9 cellular contexts compared by ENCODE assay signal in the genomic region with DNA sequence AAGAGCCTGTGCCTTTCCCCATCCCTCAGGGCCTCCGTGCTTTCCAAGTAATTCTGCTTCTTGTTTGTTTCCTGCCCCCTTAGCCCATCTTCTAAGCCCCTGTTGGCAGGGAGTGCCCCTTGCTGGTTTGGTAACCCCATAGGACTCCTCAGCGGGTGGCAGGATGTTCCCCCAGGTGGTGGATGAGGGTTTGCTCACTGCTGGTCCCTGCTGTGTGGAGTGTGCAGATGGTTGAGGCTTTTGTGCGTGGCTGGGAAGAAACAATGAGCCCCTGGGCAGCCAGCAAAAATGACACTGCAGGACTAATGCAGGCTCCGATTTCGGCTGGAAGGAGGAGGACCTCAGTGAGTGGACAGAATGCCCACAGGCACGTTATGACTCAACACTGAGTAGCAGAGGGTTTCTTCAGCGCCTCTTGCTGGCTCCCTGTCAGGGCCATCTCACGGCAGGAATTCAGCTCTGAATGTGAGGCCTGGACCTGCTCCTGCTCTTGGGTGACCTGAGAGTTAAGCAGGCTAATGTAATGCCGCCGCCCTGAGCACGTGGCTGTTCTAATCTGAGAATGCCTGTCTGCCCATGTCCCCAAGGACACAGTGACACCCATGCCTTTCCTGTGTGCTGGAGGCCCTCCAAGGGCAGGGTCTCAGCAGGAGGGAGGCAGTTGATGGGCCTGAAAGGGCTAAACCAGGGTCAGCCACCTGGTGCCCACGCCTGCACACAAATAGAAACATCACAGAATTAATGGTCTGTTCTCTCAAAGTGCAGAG. TPM values are rescaled to one million over a fixed set of nuclear protein-coding genes. Genes with fewer than 3 reads are reported as not detected.
DNase-seq lines count a peak whose midpoint lies in the region; ATAC-seq, FAIRE-seq and TF ChIP-seq lines count a peak whose summit lies in the region.
"Had no signal": no experiment of that assay in that cellular context is flagged by ENCODE, and none has a peak within 500 bp of the region (broad histone marks: within the 10 kb centered on the region; RNA-seq: fewer than 3 reads in every experiment).

No MANE protein-coding gene starts in this region.

- no peak for FAIRE-seq in kidney (lab: Jason Lieb, UNC)
- FAIRE-seq: endometrium had no signal

- CTCF ChIA-PET in AG04450 (lab: Charles Lee), result interaction anchor here (1.1 kb wide), 1 partner anchor 60 kb away, joined by 3 read pairs; no protein-coding TSS in a partner anchor

- DNase-seq in AG04450 (ENCODE audit: low read depth, low spot score), result peak; percentile 87
- DNase-seq in astrocyte of the spinal cord (ENCODE audit: low read depth, low spot score), result peak; percentile 96
- DNase-seq in kidney, result peak; percentile 89
- no peak for DNase-seq in upper lobe of right lung
- no peak for DNase-seq in mesenteric fat pad (ENCODE audit: low spot score)
- DNase-seq in NCI-H2029 treated with DMSO at 0.1 percent for 48 hours (lab: John Stamatoyannopoulos, UW), result no peak

- peak; percentile 78 for ATAC-seq in upper lobe of right lung
- ATAC-seq in GM18498 (IDR thresholded peaks at IDR 0.05; ENCODE audit: unreplicated experiment), result no peak

- POLR2A ChIA-PET in AG04450 (lab: Yijun Ruan, JAX), result interaction anchor here (1.2 to 1.9 kb wide), 2 partner anchors 10 to 17 kb away, joined by 9 to 11 read pairs; partner anchors contain the start of gene BAG3

- H3K9ac ChIP-seq in HUES48 (ENCODE audit: low read depth, low read length) (no peak overlapping the region), kidney (ENCODE audit: low read length in 2 of 2) (peak overlapping the region in 1 of 2 donors; percentile 23)

- peak overlapping the region; percentile 97 for H3K27ac ChIP-seq in AG04450 (ENCODE audit: low read depth, low read length)
- H3K27ac ChIP-seq in HUES48 (ENCODE audit: low read depth, low read length), result peak overlapping the region; percentile 69
- H3K27ac ChIP-seq in kidney (ENCODE audit: low read depth in 2 of 2, low read length in 2 of 2), result peak overlapping the region; percentile 82 to 88
- H3K27ac ChIP-seq in upper lobe of right lung, result peak overlapping the region; percentile 48

- H3K4me3 ChIP-seq in AG04450 (ENCODE audit: low read depth, low read length) (peak overlapping the region; percentile 22; the same call in 1 of the 2 replicates), HUES48 (ENCODE audit: low read depth, low read length) (no peak overlapping the region), astrocyte of the spinal cord (ENCODE audit: low read depth, low read length) (no peak overlapping the region), kidney (ENCODE audit: low read length in 2 of 2) (no peak overlapping the region), upper lobe of right lung (no peak overlapping the region)

- intact Hi-C loops in kidney (cut with DNase I) (no loop called here), upper lobe of right lung (cut with DNase I) (no loop called here)

- peaks cover 19% of the 10 kb centered on the region for H3K36me3 ChIP-seq in HUES48 (ENCODE audit: control insufficient read depth, insufficient read depth, low read length)
- H3K36me3 ChIP-seq in kidney (ENCODE audit: control insufficient read depth in 1 of 2, insufficient read depth in 2 of 2, low read length in 2 of 2), result peaks cover 19% of the 10 kb centered on the region in 2 donors
- H3K36me3 ChIP-seq in upper lobe of right lung, result peaks cover 33% of the 10 kb centered on the region

- H3K4me1 ChIP-seq in HUES48 (ENCODE audit: control insufficient read depth, insufficient read depth, low read length), result peaks cover 23% of the 10 kb centered on the region
- peaks cover 46 to 47% of the 10 kb centered on the region in 2 donors for H3K4me1 ChIP-seq in kidney (ENCODE audit: control insufficient read depth in 1 of 2, insufficient read depth in 1 of 2, low read depth in 1 of 2, low read length in 2 of 2)
- peaks cover 50% of the 10 kb centered on the region for H3K4me1 ChIP-seq in upper lobe of right lung

- peak; percentile 11; the same call in 1 of the 2 replicates for TF ChIP-seq CTCF in AG04450 (IDR thresholded peaks at IDR 0.05; ENCODE audit: low read depth, low read length)
- no peak for TF ChIP-seq CTCF in astrocyte of the spinal cord (IDR thresholded peaks at IDR 0.05; ENCODE audit: low read depth, low read length)
- TF ChIP-seq CTCF in kidney (IDR thresholded peaks at IDR 0.05; ENCODE audit: borderline replicate concordance, extremely low read depth, insufficient read depth), result no peak
- TF ChIP-seq CTCF in upper lobe of right lung (IDR thresholded peaks at IDR 0.05), result no peak

- H3K27me3 ChIP-seq in AG04450 (ENCODE audit: control insufficient read depth, insufficient read depth, low read length) (no peaks in the 10 kb centered on the region), HUES48 (ENCODE audit: control insufficient read depth, insufficient read depth, low read length) (no peaks in the 10 kb centered on the region), upper lobe of right lung (no peaks in the 10 kb centered on the region)

- in situ Hi-C loops in astrocyte of the spinal cord (cut with HindIII; ENCODE audit: low sequenced_read_pairs), result no loop called here

- H3K9me3 ChIP-seq in AG04450 (ENCODE audit: control insufficient read depth, insufficient read depth, low read length) (no peaks in the 10 kb centered on the region; the same call in 1 of the 2 replicates), HUES48 (ENCODE audit: control insufficient read depth, insufficient read depth, low read length) (no peaks in the 10 kb centered on the region), kidney (ENCODE audit: control insufficient read depth in 1 of 2, low read length in 2 of 2) (no peaks in the 10 kb centered on the region), upper lobe of right lung (no peaks in the 10 kb centered on the region)

RNA-seq across cellular contexts. Expression of gene BAG3, which starts 16.6 kb away (rescaled TPM):
- polyA plus RNA-seq in AG04450 (2011; rRNA removed), result 12.7 and 20.1 TPM in 2 replicates
- polyA minus RNA-seq in AG04450 (2011; rRNA and poly(A)+ RNA removed), result 12.1 and 15.8 TPM in 2 replicates
- 42.0 TPM for total RNA-seq in kidney
- 54.9 TPM for polyA plus RNA-seq in kidney (ENCODE audit: insufficient read depth, low read depth, low replicate concordance)
- 41.5 TPM for total RNA-seq in upper lobe of right lung
- total RNA-seq in mesenteric fat pad, result 83.3 TPM

RNA-seq across cellular contexts. Expression of gene INPP5F, which starts 58.1 kb away (rescaled TPM):
- 21.8 and 22.3 TPM in 2 replicates for polyA plus RNA-seq in AG04450 (2011; rRNA removed)
- polyA minus RNA-seq in AG04450 (2011; rRNA and poly(A)+ RNA removed), result 11.4 and 17.8 TPM in 2 replicates
- 17.5 TPM for total RNA-seq in kidney
- polyA plus RNA-seq in kidney (ENCODE audit: insufficient read depth, low read depth, low replicate concordance), result 16.4 TPM
- total RNA-seq in upper lobe of right lung, result 13.9 TPM
- total RNA-seq in mesenteric fat pad, result 16.6 TPM

Comparison
In these comparisons a context has a peak if more than half of its experiments do, and no peak if none do; other contexts are left out.
1. DNase-seq: peak in AG04450 (single experiment), astrocyte of the spinal cord (single experiment) and kidney (single experiment); none in upper lobe of right lung (single experiment), mesenteric fat pad (single experiment) and NCI-H2029 treated with DMSO at 0.1 percent for 48 hours (single experiment).
2. Peak in every context shown above with its lines, with median percentiles within 50 percentile points of each other: H3K27ac ChIP-seq.